20 cellular contexts compared by ENCODE assay signal in genomic region chr1:47805826-47806450, GRCh38.
A peak's percentile ranks its signal among the peaks of the same experiment; 100 is the strongest.
DNase-seq lines count a peak whose midpoint lies in the region; ATAC-seq, FAIRE-seq and TF ChIP-seq lines count a peak whose summit lies in the region.
"Had no signal": no experiment of that assay in that cellular context is flagged by ENCODE, and none has a peak within 500 bp of the region (broad histone marks: within the 10 kb centered on the region; RNA-seq: fewer than 3 reads in every experiment).

No MANE protein-coding gene starts in this region.

- H3K27me3 Mint-ChIP-seq in T-helper 17 cell = peaks cover 7% of the 10 kb centered on the region

- H3K9me3 ChIP-seq in WERI-Rb-1 (ENCODE audit: severe bottlenecking) (no peaks in the 10 kb centered on the region), A673 (ENCODE audit: low read depth, low read length, poor library complexity, severe bottlenecking) (no peaks in the 10 kb centered on the region), T-helper 17 cell (ENCODE audit: control insufficient read depth, low read length, poor library complexity, severe bottlenecking) (no peaks in the 10 kb centered on the region)
- H3K9me3 ChIP-seq: ovary had no signal

- POLR2A ChIA-PET in A673 (lab: Charles Lee; ENCODE audit: low non-redundant PET) = no interaction called here

- H3K36me3 Mint-ChIP-seq in T-helper 17 cell (ENCODE audit: low read depth) = no peaks in the 10 kb centered on the region
- H3K36me3 Mint-ChIP-seq: memory B cell; naive B cell; stimulated activated effector memory CD8-positive, alpha-beta T cell treated with anti-CD3 and anti-CD28 coated beads, Interleukin-12 subunit alpha, Interleukin-12 subunit beta, amount 100 ng/mL, for 72 hours had no signal

- BruUV-seq in A673 (replicated peaks; lab: Mats Ljungman, UMichigan) = no TSS peak

- peaks cover 6% of the 10 kb centered on the region for H3K4me1 Mint-ChIP-seq in T-helper 17 cell
- H3K4me1 Mint-ChIP-seq: naive B cell; stimulated activated effector memory CD8-positive, alpha-beta T cell treated with anti-CD3 and anti-CD28 coated beads, Interleukin-12 subunit alpha, Interleukin-12 subunit beta, amount 100 ng/mL, for 72 hours had no signal

- H3K36me3 ChIP-seq in WERI-Rb-1 (no peaks in the 10 kb centered on the region), A673 (ENCODE audit: insufficient read depth, low read length, poor library complexity, severe bottlenecking) (no peaks in the 10 kb centered on the region)
- H3K36me3 ChIP-seq: cardiac muscle cell, ovary had no signal

- TF ChIP-seq CTCF in WERI-Rb-1 (IDR thresholded peaks at IDR 0.05; ENCODE audit: low read depth, low read length) (no peak), A673 (conservative IDR thresholded peaks at IDR 0.05; ENCODE audit: low read depth, low read length) (no peak)

- DNase-seq in COR-L47 (lab: John Stamatoyannopoulos, UW) (peak; percentile 70), NCI-H146 (lab: John Stamatoyannopoulos, UW) (peak; percentile 72), NCI-H524 treated with DMSO at 0.1 percent for 48 hours (lab: John Stamatoyannopoulos, UW) (peak; percentile 95), WERI-Rb-1 (peak; percentile 75), A673 (ENCODE audit: low spot score) (no peak), T-helper 17 cell (no peak), NK-92 (lab: John Stamatoyannopoulos, UW; ENCODE audit: unreplicated experiment) (no peak), GM19239 (ENCODE audit: insufficient read length, low spot score) (no peak)
- DNase-seq: activated gamma-delta T cell, foreskin keratinocyte, kidney, naive B cell, ovary, RPMI8226 had no signal

- H3K27ac Mint-ChIP-seq in T-helper 17 cell = no peak overlapping the region
- H3K27ac Mint-ChIP-seq: memory B cell; stimulated activated effector memory CD8-positive, alpha-beta T cell treated with anti-CD3 and anti-CD28 coated beads, Interleukin-12 subunit alpha, Interleukin-12 subunit beta, amount 100 ng/mL, for 72 hours had no signal

- no peak overlapping the region for H3K4me3 ChIP-seq in WERI-Rb-1 (ENCODE audit: low read depth, low read length)
- H3K4me3 ChIP-seq in A673 (ENCODE audit: low read depth, low read length, poor library complexity, severe bottlenecking) = no peak overlapping the region
- H3K4me3 ChIP-seq: cardiac muscle cell, ovary had no signal

- H3K27ac ChIP-seq in WERI-Rb-1 (peak overlapping the region; percentile 49), A673 (ENCODE audit: low read depth, low read length, poor library complexity, severe bottlenecking) (no peak overlapping the region)
- H3K27ac ChIP-seq: cardiac muscle cell, epithelial cell of prostate, foreskin keratinocyte, ovary had no signal

- no peak overlapping the region for H3K4me3 Mint-ChIP-seq in T-helper 17 cell
- H3K4me3 Mint-ChIP-seq: memory B cell; stimulated activated effector memory CD8-positive, alpha-beta T cell treated with anti-CD3 and anti-CD28 coated beads, Interleukin-12 subunit alpha, Interleukin-12 subunit beta, amount 100 ng/mL, for 72 hours had no signal

- no peak for FAIRE-seq in GM19239 (lab: Jason Lieb, UNC)
- FAIRE-seq: HTR-8/SVneo, kidney had no signal

- intact Hi-C loops in A673 (cut with micrococcal nuclease; ENCODE audit: unreplicated experiment) = no loop called here

- H3K27me3 ChIP-seq in WERI-Rb-1 (ENCODE audit: insufficient read depth, low read depth, severe bottlenecking) = no peaks in the 10 kb centered on the region
- no peaks in the 10 kb centered on the region for H3K27me3 ChIP-seq in A673 (replicated peaks; ENCODE audit: insufficient read depth, low read depth, low read length, poor library complexity)
- H3K27me3 ChIP-seq: cardiac muscle cell, foreskin keratinocyte, ovary had no signal

- CTCF ChIA-PET in A673 (lab: Charles Lee) = interaction anchor here (0.6 kb wide), 1 partner anchor 43 kb away, joined by 3 read pairs; no protein-coding TSS in a partner anchor

- no peaks in the 10 kb centered on the region for H3K4me1 ChIP-seq in A673 (ENCODE audit: insufficient read depth, low read length, poor library complexity, severe bottlenecking)
- H3K4me1 ChIP-seq: foreskin keratinocyte had no signal

- no peak for ATAC-seq in T-helper 17 cell
- ATAC-seq: foreskin keratinocyte; sciatic nerve; stimulated activated effector memory CD8-positive, alpha-beta T cell treated with anti-CD3 and anti-CD28 coated beads, Interleukin-12 subunit alpha, Interleukin-12 subunit beta, amount 100 ng/mL, for 72 hours had no signal

Comparison
In these comparisons a context has a peak if more than half of its experiments do, and no peak if none do; other contexts are left out.
1. DNase-seq: peak in COR-L47 (single experiment), NCI-H146 (single experiment), NCI-H524 treated with DMSO at 0.1 percent for 48 hours (single experiment) and WERI-Rb-1 (single experiment); none in A673 (single experiment), T-helper 17 cell (0 of 3), NK-92 (single experiment) and GM19239 (single experiment).